ENCODE assay signal across 19 cellular contexts in genomic region chr12:92058664-92059063, GRCh38.
A peak's percentile ranks its signal among the peaks of the same experiment; 100 is the strongest.
DNase-seq lines count a peak whose midpoint lies in the region; ATAC-seq, FAIRE-seq and TF ChIP-seq lines count a peak whose summit lies in the region.
"Had no signal": no experiment of that assay in that cellular context is flagged by ENCODE, and none has a peak within 500 bp of the region (broad histone marks: within the 10 kb centered on the region; RNA-seq: fewer than 3 reads in every experiment).

No MANE protein-coding gene starts in this region.

- FAIRE-seq in GM19239 (lab: Jason Lieb, UNC), result peak; percentile 39
- FAIRE-seq: GM18507 had no signal

- H3K27me3 Mint-ChIP-seq in CD4-positive, alpha-beta T cell, result no peaks in the 10 kb centered on the region
- H3K27me3 Mint-ChIP-seq in activated naive CD8-positive, alpha-beta T cell treated with anti-CD3 and anti-CD28 coated beads for 36 hours, result no peaks in the 10 kb centered on the region
- H3K27me3 Mint-ChIP-seq: natural killer cell treated with Interleukin-12 subunit alpha and Interleukin-12 subunit beta and Interleukin-15 and Interleukin-18, amount 100 ng/mL, for 72 hours had no signal

- no peak for TF ChIP-seq CTCF in CD4-positive, alpha-beta T cell (IDR thresholded peaks at IDR 0.05)

- DNase-seq in CD4-positive, alpha-beta T cell, result no peak
- DNase-seq in GM19239 (ENCODE audit: insufficient read length, low spot score) (no peak), NCI-H524 treated with DMSO at 0.1 percent for 48 hours (lab: John Stamatoyannopoulos, UW) (no peak), NCI-H187 treated with DMSO at 0.1 percent for 48 hours (lab: John Stamatoyannopoulos, UW) (no peak), caudate nucleus (lab: John Stamatoyannopoulos, UW) (no peak), cerebellar cortex (ENCODE audit: low spot score) (no peak)
- DNase-seq in activated naive CD8-positive, alpha-beta T cell treated with anti-CD3 and anti-CD28 coated beads for 36 hours, result no peak
- DNase-seq: adrenal gland; heart right ventricle; KG1; left cardiac atrium; NCI-H1417; stimulated activated CD4-positive, alpha-beta T cell treated with anti-CD3 and anti-CD28 coated beads, Interleukin-4, amount 100 ng/mL, for 24 hours had no signal

- POLR2A ChIA-PET in CD4-positive, alpha-beta T cell (lab: Charles Lee), result interaction anchor here (0.6 to 3.2 kb wide), 5 partner anchors 11 to 87 kb away, joined by 3 to 12 read pairs (median 5); partner anchors contain the start of gene BTG1

- H3K27ac Mint-ChIP-seq in CD4-positive, alpha-beta T cell, result peak overlapping the region; percentile 90
- H3K27ac Mint-ChIP-seq in activated naive CD8-positive, alpha-beta T cell treated with anti-CD3 and anti-CD28 coated beads for 36 hours, result peak overlapping the region; percentile 80
- H3K27ac Mint-ChIP-seq: natural killer cell treated with Interleukin-12 subunit alpha and Interleukin-12 subunit beta and Interleukin-15 and Interleukin-18, amount 100 ng/mL, for 72 hours had no signal

- peak overlapping the region; percentile 16 for H3K4me3 Mint-ChIP-seq in CD4-positive, alpha-beta T cell
- no peak overlapping the region for H3K4me3 Mint-ChIP-seq in activated naive CD8-positive, alpha-beta T cell treated with anti-CD3 and anti-CD28 coated beads for 36 hours
- H3K4me3 Mint-ChIP-seq: natural killer cell treated with Interleukin-12 subunit alpha and Interleukin-12 subunit beta and Interleukin-15 and Interleukin-18, amount 100 ng/mL, for 72 hours had no signal

- H3K27ac ChIP-seq in CD4-positive, alpha-beta T cell (ENCODE audit: low read depth, low read length), result no peak overlapping the region
- H3K27ac ChIP-seq in caudate nucleus (ENCODE audit: low read depth, low read length), result no peak overlapping the region
- H3K27ac ChIP-seq: adrenal gland had no signal

- no peaks in the 10 kb centered on the region for H3K9me3 Mint-ChIP-seq in CD4-positive, alpha-beta T cell
- H3K9me3 Mint-ChIP-seq in activated naive CD8-positive, alpha-beta T cell treated with anti-CD3 and anti-CD28 coated beads for 36 hours, result peaks cover 22% of the 10 kb centered on the region

- H3K9me3 ChIP-seq in CD4-positive, alpha-beta T cell (ENCODE audit: control insufficient read depth, low read length), result no peaks in the 10 kb centered on the region
- H3K9me3 ChIP-seq: adrenal gland had no signal

- H3K36me3 Mint-ChIP-seq in CD4-positive, alpha-beta T cell (ENCODE audit: low read depth), result peaks cover 18% of the 10 kb centered on the region
- H3K36me3 Mint-ChIP-seq in activated naive CD8-positive, alpha-beta T cell treated with anti-CD3 and anti-CD28 coated beads for 36 hours, result peaks cover 44% of the 10 kb centered on the region
- H3K36me3 Mint-ChIP-seq: natural killer cell treated with Interleukin-12 subunit alpha and Interleukin-12 subunit beta and Interleukin-15 and Interleukin-18, amount 100 ng/mL, for 72 hours had no signal

- CTCF ChIA-PET in CD4-positive, alpha-beta T cell (lab: Charles Lee), result no interaction called here

- H3K4me1 Mint-ChIP-seq in CD4-positive, alpha-beta T cell (ENCODE audit: low read depth), result peaks cover 88% of the 10 kb centered on the region
- H3K4me1 Mint-ChIP-seq in activated naive CD8-positive, alpha-beta T cell treated with anti-CD3 and anti-CD28 coated beads for 36 hours, result peaks cover 76% of the 10 kb centered on the region

- peak; percentile 24 for ATAC-seq in CD4-positive, alpha-beta T cell (ENCODE audit: poor library complexity)
- ATAC-seq in HG03064 (IDR thresholded peaks at IDR 0.05; ENCODE audit: low read depth, unreplicated experiment), result peak; percentile 78
- ATAC-seq: esophagus mucosa; left cardiac atrium; natural killer cell treated with Interleukin-12 subunit alpha and Interleukin-12 subunit beta and Interleukin-15 and Interleukin-18, amount 100 ng/mL, for 72 hours; Panc1; sciatic nerve had no signal

- intact Hi-C loops in CD4-positive, alpha-beta T cell (cut with DNase I, micrococcal nuclease), result loop anchor here (2.0 to 5.0 kb wide), 3 partner anchors 18 to 46 kb away; no protein-coding TSS in a partner anchor

- H3K27me3 ChIP-seq in CD4-positive, alpha-beta T cell (ENCODE audit: control insufficient read depth, insufficient read depth, low read length), result no peaks in the 10 kb centered on the region
- H3K27me3 ChIP-seq: adrenal gland, heart right ventricle had no signal
